Comparison of ENCODE assay signal across 9 cellular contexts in the genomic region with DNA sequence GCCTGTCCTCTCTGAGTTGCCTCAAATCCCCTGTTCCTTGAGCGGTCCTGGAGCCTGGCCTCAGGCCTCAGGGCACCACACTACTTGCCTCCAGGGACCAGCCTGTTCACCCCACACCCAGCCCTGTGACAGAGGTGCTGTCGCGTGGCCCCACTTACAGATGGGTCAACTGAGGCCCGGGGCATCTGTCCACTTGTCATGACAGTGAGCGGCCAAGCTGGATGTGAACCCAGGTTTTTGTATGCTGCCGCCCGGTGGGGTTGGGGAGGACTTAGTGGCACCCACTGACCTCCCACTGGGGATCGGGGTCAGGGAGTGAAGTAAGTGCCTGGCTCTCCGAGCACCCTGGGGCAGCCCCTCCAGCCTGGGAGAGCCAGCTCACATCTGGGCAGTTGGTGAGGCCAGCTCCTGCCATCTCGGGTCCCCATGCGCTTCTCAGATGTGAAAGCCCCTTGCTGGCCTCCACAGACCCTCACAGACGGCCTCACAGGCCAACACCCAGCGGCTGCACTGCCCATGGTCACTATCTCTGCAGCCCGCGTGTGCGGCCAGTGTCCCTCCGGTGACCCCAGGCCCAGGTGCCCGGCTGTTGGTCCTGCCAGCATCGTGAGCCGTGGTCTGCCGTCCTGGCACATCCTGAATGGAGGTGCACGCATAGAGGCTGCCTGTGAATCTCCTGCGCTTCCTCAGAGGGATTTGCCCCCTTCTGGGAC. TPM values are rescaled to one million over a fixed set of nuclear protein-coding genes. Genes with fewer than 3 reads are reported as not detected.
DNase-seq lines count a peak whose midpoint lies in the region; ATAC-seq and TF ChIP-seq lines count a peak whose summit lies in the region.
"Had no signal": no experiment of that assay in that cellular context is flagged by ENCODE, and none has a peak within 500 bp of the region (broad histone marks: within the 10 kb centered on the region; RNA-seq: fewer than 3 reads in every experiment).

No MANE protein-coding gene starts in this region.

- no peaks in the 10 kb centered on the region for H3K79me2 ChIP-seq in DND-41 (ENCODE audit: insufficient read depth, low read length)

- H4K20me1 ChIP-seq in DND-41 (ENCODE audit: insufficient read depth, low read length), result no peaks in the 10 kb centered on the region; the same call in 1 of the 2 replicates

- CTCF ChIA-PET in activated CD4-positive, alpha-beta memory T cell treated with anti-CD3 and anti-CD28 coated beads for 36 hours (lab: Charles Lee), result interaction anchor here (3.0 to 17.1 kb wide), 2 partner anchors 9 to 182 kb away, joined by 15 to 409 read pairs; partner anchors contain the start of genes FAAP20, MORN1 and RER1

- peaks cover 12% of the 10 kb centered on the region for H3K4me1 Mint-ChIP-seq in activated CD4-positive, alpha-beta memory T cell treated with anti-CD3 and anti-CD28 coated beads for 36 hours (ENCODE audit: low read depth)

- H3K36me3 Mint-ChIP-seq in activated CD4-positive, alpha-beta memory T cell treated with anti-CD3 and anti-CD28 coated beads for 36 hours, result no peaks in the 10 kb centered on the region

- H3K4me3 ChIP-seq in DND-41 (ENCODE audit: low read depth in 1 of 2, low read length in 2 of 2) (peak overlapping the region in 1 of 2 experiments; percentile 52; a peak in 2 of 4 replicates), body of pancreas (no peak overlapping the region), skeletal muscle tissue (ENCODE audit: low read length in 3 of 3) (peak overlapping the region; percentile 71 to 79 (median 77))
- H3K4me3 ChIP-seq in effector memory CD4-positive, alpha-beta T cell (ENCODE audit: insufficient read depth, low read depth, low read length, poor library complexity, severe bottlenecking), result no peak overlapping the region

- POLR2A ChIA-PET in activated CD4-positive, alpha-beta memory T cell treated with anti-CD3 and anti-CD28 coated beads for 36 hours (lab: Charles Lee), result interaction anchor here (1.3 to 1.7 kb wide), 2 partner anchors 24 to 97 kb away, joined by 4 to 5 read pairs; no protein-coding TSS in a partner anchor

- H2AFZ ChIP-seq in DND-41 (ENCODE audit: low read depth, low read length), result no peak overlapping the region

- no peak for TF ChIP-seq CTCF in DND-41 (IDR thresholded peaks at IDR 0.05; ENCODE audit: borderline replicate concordance, extremely low read depth, low read length, poor library complexity, severe bottlenecking)
- TF ChIP-seq CTCF in body of pancreas (IDR thresholded peaks at IDR 0.05), result no peak

- no peaks in the 10 kb centered on the region for H3K27me3 Mint-ChIP-seq in activated CD4-positive, alpha-beta memory T cell treated with anti-CD3 and anti-CD28 coated beads for 36 hours

- H3K9ac ChIP-seq in DND-41 (ENCODE audit: low read depth, low read length) (peak overlapping the region; percentile 38; the same call in 1 of the 2 replicates), skeletal muscle tissue (ENCODE audit: low read depth in 1 of 3, low read length in 3 of 3) (peak overlapping the region; percentile 66 to 81 (median 78))

- WGBS in body of pancreas, 2 donors, result 56 to 81% methylated on average over 5 to 16 of the region's 23 CpGs

- no peaks in the 10 kb centered on the region for H3K9me3 ChIP-seq in DND-41 (ENCODE audit: insufficient read depth, low read length, severe bottlenecking)
- no peaks in the 10 kb centered on the region for H3K9me3 ChIP-seq in body of pancreas
- H3K9me3 ChIP-seq in skeletal muscle tissue (ENCODE audit: control insufficient read depth in 3 of 3, low read length in 3 of 3), result no peaks in the 10 kb centered on the region
- no peaks in the 10 kb centered on the region for H3K9me3 ChIP-seq in effector memory CD4-positive, alpha-beta T cell (ENCODE audit: control insufficient read depth, low read length)

- intact Hi-C loops in body of pancreas (cut with DNase I), result loop anchor here (5.0 kb wide), 1 partner anchor 113 kb away; no protein-coding TSS in a partner anchor
- intact Hi-C loops in activated CD4-positive, alpha-beta memory T cell treated with anti-CD3 and anti-CD28 coated beads for 36 hours (cut with micrococcal nuclease), result no loop called here

- H3K4me2 ChIP-seq in DND-41 (ENCODE audit: insufficient read depth, low read length), result peak overlapping the region; percentile 67

- no peak overlapping the region for H3K27ac ChIP-seq in DND-41 (ENCODE audit: low read length)
- H3K27ac ChIP-seq in body of pancreas, result peak overlapping the region in 3 of 4 donors; percentile 44 to 78 (median 71)
- peak overlapping the region; percentile 57 for H3K27ac ChIP-seq in layer of hippocampus (ENCODE audit: low read depth, low read length)
- peak overlapping the region; percentile 81 for H3K27ac ChIP-seq in skeletal muscle tissue (ENCODE audit: low read depth, low read length)
- no peak overlapping the region for H3K27ac ChIP-seq in effector memory CD4-positive, alpha-beta T cell (ENCODE audit: insufficient read depth, low read length, poor library complexity, severe bottlenecking)

- DNase-seq in DND-41, result no peak
- no peak for DNase-seq in body of pancreas
- DNase-seq in activated CD4-positive, alpha-beta memory T cell treated with anti-CD3 and anti-CD28 coated beads for 36 hours, result no peak
- DNase-seq in effector memory CD4-positive, alpha-beta T cell, result no peak
- DNase-seq: NCI-H774 had no signal

- TF ChIP-seq POLR2A in body of pancreas (IDR thresholded peaks at IDR 0.05), result no peak

- H3K4me3 Mint-ChIP-seq in activated CD4-positive, alpha-beta memory T cell treated with anti-CD3 and anti-CD28 coated beads for 36 hours, result no peak overlapping the region

- H3K27ac Mint-ChIP-seq in activated CD4-positive, alpha-beta memory T cell treated with anti-CD3 and anti-CD28 coated beads for 36 hours, result no peak overlapping the region

- H3K27me3 ChIP-seq in DND-41 (ENCODE audit: insufficient read depth, low read length, poor library complexity) (no peaks in the 10 kb centered on the region), body of pancreas (no peaks in the 10 kb centered on the region), layer of hippocampus (ENCODE audit: control insufficient read depth, insufficient read depth, low read length) (no peaks in the 10 kb centered on the region), skeletal muscle tissue (ENCODE audit: control insufficient read depth in 3 of 3, insufficient read depth in 3 of 3, low read length in 3 of 3) (no peaks in the 10 kb centered on the region)
- no peaks in the 10 kb centered on the region for H3K27me3 ChIP-seq in effector memory CD4-positive, alpha-beta T cell (replicated peaks; ENCODE audit: control insufficient read depth, insufficient read depth, low read length, poor library complexity, severe bottlenecking)

- H3K36me3 ChIP-seq in DND-41 (ENCODE audit: insufficient read depth, low read length), result no peaks in the 10 kb centered on the region
- H3K36me3 ChIP-seq in body of pancreas (replicated peaks in 1 of 2; ENCODE audit: insufficient read depth in 1 of 2, low read depth in 2 of 2), result no peaks in the 10 kb centered on the region
- H3K36me3 ChIP-seq in skeletal muscle tissue (ENCODE audit: control insufficient read depth in 3 of 3, insufficient read depth in 3 of 3, low read length in 3 of 3), result no peaks in the 10 kb centered on the region
- no peaks in the 10 kb centered on the region for H3K36me3 ChIP-seq in effector memory CD4-positive, alpha-beta T cell (ENCODE audit: control insufficient read depth, insufficient read depth, low read length)

- H3K4me1 ChIP-seq in DND-41 (ENCODE audit: insufficient read depth, low read length) (peaks cover 15% of the 10 kb centered on the region), body of pancreas (peaks cover 60% of the 10 kb centered on the region), skeletal muscle tissue (ENCODE audit: control insufficient read depth in 3 of 3, insufficient read depth in 3 of 3, low read length in 3 of 3) (peaks cover 43 to 54% (median 50%) of the 10 kb centered on the region in 3 donors)
- peaks cover 21% of the 10 kb centered on the region for H3K4me1 ChIP-seq in effector memory CD4-positive, alpha-beta T cell (ENCODE audit: control insufficient read depth, insufficient read depth, low read length, poor library complexity, severe bottlenecking)

- ATAC-seq in DND-41 (ENCODE audit: insufficient read depth, low read depth), result no peak; the same call in 2 of the 3 replicates
- no peak for ATAC-seq in body of pancreas
- ATAC-seq in HG02884 (IDR thresholded peaks at IDR 0.05; ENCODE audit: unreplicated experiment), result no peak
- no peak for ATAC-seq in HG02759 (IDR thresholded peaks at IDR 0.05; ENCODE audit: unreplicated experiment)

- H3K9me3 Mint-ChIP-seq in activated CD4-positive, alpha-beta memory T cell treated with anti-CD3 and anti-CD28 coated beads for 36 hours, result no peaks in the 10 kb centered on the region

RNA-seq across cellular contexts. Expression of gene FAAP20, which starts 9.3 kb away (rescaled TPM):
- total RNA-seq in body of pancreas, result 10 to 100 TPM; 19.8 to 23.6 TPM
- 13.0 TPM for total RNA-seq in skeletal muscle tissue
- total RNA-seq in activated CD4-positive, alpha-beta memory T cell treated with anti-CD3 and anti-CD28 coated beads for 36 hours, result 10 to 100 TPM; 64.9 to 69.8 TPM

RNA-seq across cellular contexts. Expression of gene SKI, which starts 24.3 kb away (rescaled TPM):
- 10 to 100 TPM; 15.8 to 33.0 TPM for total RNA-seq in body of pancreas
- 19.3 TPM for total RNA-seq in skeletal muscle tissue
- 10 to 100 TPM; 28.3 to 28.9 TPM for total RNA-seq in activated CD4-positive, alpha-beta memory T cell treated with anti-CD3 and anti-CD28 coated beads for 36 hours

Comparison
In these comparisons a context has a peak if more than half of its experiments do, and no peak if none do; other contexts are left out.
1. H3K27ac ChIP-seq: peak in body of pancreas (3 of 4), layer of hippocampus (single experiment) and skeletal muscle tissue (single experiment); none in DND-41 (single experiment) and effector memory CD4-positive, alpha-beta T cell (single experiment).
2. H3K4me3 ChIP-seq: peak in skeletal muscle tissue (3 of 3); none in body of pancreas (0 of 2) and effector memory CD4-positive, alpha-beta T cell (single experiment).